In the genomic region with DNA sequence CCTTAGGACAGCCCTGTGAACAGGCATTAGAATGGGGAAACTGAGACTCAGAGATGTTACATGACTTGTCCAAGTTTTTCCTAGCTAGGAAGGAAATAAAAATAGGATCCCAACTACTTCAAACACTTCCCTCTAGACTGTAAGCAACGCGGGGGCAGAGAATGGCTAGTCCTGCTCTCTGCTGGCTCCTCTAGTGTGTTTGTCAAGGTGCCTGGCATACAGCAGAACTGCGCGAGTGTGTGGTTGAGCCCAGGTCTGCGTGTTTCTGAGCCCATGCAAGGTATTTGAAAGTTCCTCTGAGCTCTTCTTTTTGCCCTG, we compare ENCODE assay signal across 12 cellular contexts.
DNase-seq lines count a peak whose midpoint lies in the region; ATAC-seq and TF ChIP-seq lines count a peak whose summit lies in the region.
"Had no signal": no experiment of that assay in that cellular context is flagged by ENCODE, and none has a peak within 500 bp of the region (broad histone marks: within the 10 kb centered on the region; RNA-seq: fewer than 3 reads in every experiment).

No MANE protein-coding gene starts in this region.

- no peaks in the 10 kb centered on the region for H3K9me2 ChIP-seq in SK-N-SH

- H3K4me1 ChIP-seq in SK-N-SH (ENCODE audit: control insufficient read depth in 1 of 2, insufficient read depth in 2 of 2, low read depth in 1 of 2, low read length in 1 of 2): peaks cover 41 to 54% of the 10 kb centered on the region in 2 experiments
- peaks cover 62% of the 10 kb centered on the region in 2 donors for H3K4me1 ChIP-seq in gastrocnemius medialis

- intact Hi-C loops in CD14-positive monocyte (cut with micrococcal nuclease) (no loop called here), gastrocnemius medialis (cut with DNase I; ENCODE audit: low total_unique reads) (loop anchor here (10.0 kb wide), 1 partner anchor 148 kb away; the partner anchor contains the start of gene MACROH2A1)

- in situ Hi-C loops in gastrocnemius medialis (cut with MboI; ENCODE audit: low sequenced_read_pairs in 4 of 4): no loop called here

- H3K27me3 ChIP-seq in SK-N-SH (ENCODE audit: insufficient read depth) (no peaks in the 10 kb centered on the region), gastrocnemius medialis (no peaks in the 10 kb centered on the region)

- no peak for DNase-seq in CD14-positive monocyte (ENCODE audit: low spot score)
- DNase-seq in SK-N-SH: no peak
- peak; percentile 51 for DNase-seq in fibroblast of mammary gland (ENCODE audit: low read depth)
- no peak for DNase-seq in gastrocnemius medialis
- no peak for DNase-seq in NCI-H1694 treated with DMSO at 0.1 percent for 48 hours (lab: John Stamatoyannopoulos, UW)
- DNase-seq in effector CD4-positive, alpha-beta T cell: no peak
- DNase-seq: activated T-cell treated with anti-CD3 and anti-CD28 coated beads, Interleukin-2, amount 50 U/mL, for 4 hours; NCI-H1092; NCI-H526 had no signal

- H3K4me3 ChIP-seq in SK-N-SH (ENCODE audit: low read depth in 2 of 2, low read length in 1 of 2) (no peak overlapping the region), fibroblast of mammary gland (ENCODE audit: control insufficient read depth, low read depth, low read length) (no peak overlapping the region), gastrocnemius medialis (no peak overlapping the region)
- H3K4me3 ChIP-seq: lung had no signal

- H3K79me2 ChIP-seq in SK-N-SH (ENCODE audit: insufficient read depth): no peaks in the 10 kb centered on the region

- H3K9me3 ChIP-seq in SK-N-SH: no peaks in the 10 kb centered on the region
- no peaks in the 10 kb centered on the region for H3K9me3 ChIP-seq in gastrocnemius medialis

- peak overlapping the region; percentile 34 for H3K9ac ChIP-seq in SK-N-SH

- H3K27me3 Mint-ChIP-seq in CD14-positive monocyte (ENCODE audit: low read depth in 3 of 3): peaks cover 0 to 2% (median 0%) of the 10 kb centered on the region in 3 donors
- peaks cover 9% of the 10 kb centered on the region for H3K27me3 Mint-ChIP-seq in stimulated activated memory B cell treated with anti-CD40 and anti-IgM and Interleukin-4, amounts not matched to agents 10 μg/mL and 1 μg/mL and 100 μg/mL, for 72 hours

- no peak for TF ChIP-seq POLR2A in gastrocnemius medialis (IDR thresholded peaks at IDR 0.05)

- no peak for TF ChIP-seq EP300 in SK-N-SH (IDR thresholded peaks at IDR 0.05; ENCODE audit: borderline replicate concordance in 1 of 2, low read depth in 1 of 2, low read length in 1 of 2)

- TF ChIP-seq CTCF in CD14-positive monocyte (IDR thresholded peaks at IDR 0.05) (no peak), SK-N-SH (IDR thresholded peaks at IDR 0.05) (no peak), fibroblast of mammary gland (conservative IDR thresholded peaks at IDR 0.05; ENCODE audit: control insufficient read depth, insufficient read depth, low read depth, low read length) (no peak), gastrocnemius medialis (IDR thresholded peaks at IDR 0.05 in 4 of 5, conservative IDR thresholded peaks at IDR 0.05 in 1 of 5) (no peak)

- ATAC-seq in gastrocnemius medialis (no peak), HG02938 (IDR thresholded peaks at IDR 0.05; ENCODE audit: unreplicated experiment) (no peak)
- no peak for ATAC-seq in stimulated activated memory B cell treated with anti-CD40 and anti-IgM and Interleukin-4, amounts not matched to agents 10 μg/mL and 1 μg/mL and 100 μg/mL, for 72 hours

- peak overlapping the region; percentile 79 to 96 (median 92) for H3K27ac Mint-ChIP-seq in CD14-positive monocyte
- no peak overlapping the region for H3K27ac Mint-ChIP-seq in stimulated activated memory B cell treated with anti-CD40 and anti-IgM and Interleukin-4, amounts not matched to agents 10 μg/mL and 1 μg/mL and 100 μg/mL, for 72 hours

- no peaks in the 10 kb centered on the region for H4K20me1 ChIP-seq in SK-N-SH (ENCODE audit: insufficient read depth)

- no peaks in the 10 kb centered on the region for H3K9me3 Mint-ChIP-seq in CD14-positive monocyte
- no peaks in the 10 kb centered on the region for H3K9me3 Mint-ChIP-seq in stimulated activated memory B cell treated with anti-CD40 and anti-IgM and Interleukin-4, amounts not matched to agents 10 μg/mL and 1 μg/mL and 100 μg/mL, for 72 hours
- H3K9me3 Mint-ChIP-seq: activated T-cell treated with anti-CD3 and anti-CD28 coated beads, Interleukin-2, amount 50 U/mL, for 4 hours had no signal

- no peaks in the 10 kb centered on the region for H3K36me3 ChIP-seq in SK-N-SH (replicated peaks in 1 of 2; ENCODE audit: control insufficient read depth in 1 of 2, insufficient read depth in 2 of 2, low read length in 1 of 2)
- H3K36me3 ChIP-seq in gastrocnemius medialis: no peaks in the 10 kb centered on the region

- H3F3A ChIP-seq in SK-N-SH (replicated peaks; ENCODE audit: insufficient read depth): peaks cover 19% of the 10 kb centered on the region

- peak overlapping the region; percentile 77 for H3K4me2 ChIP-seq in SK-N-SH

- peak overlapping the region in 1 of 2 donors; percentile 86 for H3K4me3 Mint-ChIP-seq in CD14-positive monocyte
- H3K4me3 Mint-ChIP-seq in stimulated activated memory B cell treated with anti-CD40 and anti-IgM and Interleukin-4, amounts not matched to agents 10 μg/mL and 1 μg/mL and 100 μg/mL, for 72 hours: no peak overlapping the region
- H3K4me3 Mint-ChIP-seq: activated T-cell treated with anti-CD3 and anti-CD28 coated beads, Interleukin-2, amount 50 U/mL, for 4 hours had no signal

- no peak overlapping the region for H2AFZ ChIP-seq in SK-N-SH (ENCODE audit: low read depth)

- 58% methylated on average over 5 of the region's 5 CpGs for WGBS in SK-N-SH (ENCODE audit: low lambda C conversion rate)

- no peak for TF ChIP-seq RAD21 in SK-N-SH (IDR thresholded peaks at IDR 0.05; ENCODE audit: low read length)

- H3K27ac ChIP-seq in SK-N-SH (ENCODE audit: low read depth in 2 of 2, low read length in 1 of 2): peak overlapping the region in 1 of 2 experiments; percentile 87; a peak in 3 of 4 replicates
- peak overlapping the region in 3 of 4 donors; percentile 30 to 93 (median 92) for H3K27ac ChIP-seq in gastrocnemius medialis

- no peaks in the 10 kb centered on the region for H3K36me3 Mint-ChIP-seq in CD14-positive monocyte
- no peaks in the 10 kb centered on the region for H3K36me3 Mint-ChIP-seq in stimulated activated memory B cell treated with anti-CD40 and anti-IgM and Interleukin-4, amounts not matched to agents 10 μg/mL and 1 μg/mL and 100 μg/mL, for 72 hours

- CTCF ChIA-PET in SK-N-SH (lab: Yijun Ruan, JAX): interaction anchor here (0.6 to 2.2 kb wide), 3 partner anchors 41 to 180 kb away, joined by 3 to 5 read pairs (median 4); no protein-coding TSS in a partner anchor

- peaks cover 35% of the 10 kb centered on the region for H3K4me1 Mint-ChIP-seq in CD14-positive monocyte
- H3K4me1 Mint-ChIP-seq in stimulated activated memory B cell treated with anti-CD40 and anti-IgM and Interleukin-4, amounts not matched to agents 10 μg/mL and 1 μg/mL and 100 μg/mL, for 72 hours: no peaks in the 10 kb centered on the region

- POLR2A ChIA-PET in SK-N-SH (lab: Yijun Ruan, JAX): no interaction called here

TF ChIP-seq in SK-N-SH, 30 proteins besides CTCF, POLR2A, EP300 and RAD21 (continues in another document):
- TF ChIP-seq MXI1 (IDR thresholded peaks at IDR 0.05; ENCODE audit: low read depth, low read length) (no peak), GATA2 (CRISPR knock-in tag; IDR thresholded peaks at IDR 0.05) (no peak), ELF1 (IDR thresholded peaks at IDR 0.05) (no peak), POLR2AphosphoS5 (IDR thresholded peaks at IDR 0.05; ENCODE audit: low read depth, low read length) (no peak), REST (IDR thresholded peaks at IDR 0.05; ENCODE audit: low read depth, low read length) (no peak)
- TF ChIP-seq, protein P1, sequence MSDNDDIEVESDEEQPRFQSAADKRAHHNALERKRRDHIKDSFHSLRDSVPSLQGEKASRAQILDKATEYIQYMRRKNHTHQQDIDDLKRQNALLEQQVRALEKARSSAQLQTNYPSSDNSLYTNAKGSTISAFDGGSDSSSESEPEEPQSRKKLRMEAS (IDR thresholded peaks at IDR 0.05; ENCODE audit: low read depth): no peak
- TF ChIP-seq, protein P2, sequence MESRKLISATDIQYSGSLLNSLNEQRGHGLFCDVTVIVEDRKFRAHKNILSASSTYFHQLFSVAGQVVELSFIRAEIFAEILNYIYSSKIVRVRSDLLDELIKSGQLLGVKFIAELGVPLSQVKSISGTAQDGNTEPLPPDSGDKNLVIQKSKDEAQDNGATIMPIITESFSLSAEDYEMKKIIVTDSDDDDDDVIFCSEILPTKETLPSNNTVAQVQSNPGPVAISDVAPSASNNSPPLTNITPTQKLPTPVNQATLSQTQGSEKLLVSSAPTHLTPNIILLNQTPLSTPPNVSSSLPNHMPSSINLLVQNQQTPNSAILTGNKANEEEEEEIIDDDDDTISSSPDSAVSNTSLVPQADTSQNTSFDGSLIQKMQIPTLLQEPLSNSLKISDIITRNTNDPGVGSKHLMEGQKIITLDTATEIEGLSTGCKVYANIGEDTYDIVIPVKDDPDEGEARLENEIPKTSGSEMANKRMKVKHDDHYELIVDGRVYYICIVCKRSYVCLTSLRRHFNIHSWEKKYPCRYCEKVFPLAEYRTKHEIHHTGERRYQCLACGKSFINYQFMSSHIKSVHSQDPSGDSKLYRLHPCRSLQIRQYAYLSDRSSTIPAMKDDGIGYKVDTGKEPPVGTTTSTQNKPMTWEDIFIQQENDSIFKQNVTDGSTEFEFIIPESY (IDR thresholded peaks at IDR 0.05; ENCODE audit: borderline replicate concordance, low read depth): no peak
